Comparison of ENCODE assay signal across 21 cellular contexts in genomic region chr16:87358696-87359095, GRCh38. TPM values are rescaled to one million over a fixed set of nuclear protein-coding genes. Genes with fewer than 3 reads are reported as not detected.
DNase-seq lines count a peak whose midpoint lies in the region; ATAC-seq and TF ChIP-seq lines count a peak whose summit lies in the region.
"Had no signal": no experiment of that assay in that cellular context is flagged by ENCODE, and none has a peak within 500 bp of the region (broad histone marks: within the 10 kb centered on the region; RNA-seq: fewer than 3 reads in every experiment).

No MANE protein-coding gene starts in this region.

- POLR2A ChIA-PET in A673 (lab: Charles Lee; ENCODE audit: low non-redundant PET) = no interaction called here

- ATAC-seq in left ventricle myocardium superior (peak; percentile 25), GM21786 (IDR thresholded peaks at IDR 0.05; ENCODE audit: unreplicated experiment) (no peak)
- no peak for ATAC-seq in stimulated activated effector memory CD8-positive, alpha-beta T cell treated with anti-CD3 and anti-CD28 coated beads, Interleukin-12 subunit alpha, Interleukin-12 subunit beta, amount 100 ng/mL, for 72 hours
- ATAC-seq: HCT116 had no signal

- no peak overlapping the region for H3K4me3 Mint-ChIP-seq in stimulated activated effector memory CD8-positive, alpha-beta T cell treated with anti-CD3 and anti-CD28 coated beads, Interleukin-12 subunit alpha, Interleukin-12 subunit beta, amount 100 ng/mL, for 72 hours
- H3K4me3 Mint-ChIP-seq: CD4-positive, CD25-positive, alpha-beta regulatory T cell; CD8-positive, alpha-beta memory T cell; HFFc6 had no signal

- peaks cover 61% of the 10 kb centered on the region for H3K36me3 Mint-ChIP-seq in stimulated activated effector memory CD8-positive, alpha-beta T cell treated with anti-CD3 and anti-CD28 coated beads, Interleukin-12 subunit alpha, Interleukin-12 subunit beta, amount 100 ng/mL, for 72 hours

- H3K36me3 ChIP-seq in right atrium auricular region (peaks cover 51% of the 10 kb centered on the region), osteoblast (ENCODE audit: insufficient read depth, low read length) (peaks cover 55% of the 10 kb centered on the region), A673 (ENCODE audit: insufficient read depth, low read length, poor library complexity, severe bottlenecking) (peaks cover 4% of the 10 kb centered on the region)

- H3K4me1 Mint-ChIP-seq in stimulated activated effector memory CD8-positive, alpha-beta T cell treated with anti-CD3 and anti-CD28 coated beads, Interleukin-12 subunit alpha, Interleukin-12 subunit beta, amount 100 ng/mL, for 72 hours = peaks cover 4% of the 10 kb centered on the region

- DNase-seq in left ventricle myocardium superior (no peak), right atrium auricular region (ENCODE audit: low spot score) (no peak), NCI-H82 treated with DMSO at 0.1 percent for 48 hours (lab: John Stamatoyannopoulos, UW; ENCODE audit: unreplicated experiment) (peak; percentile 41), osteoblast (ENCODE audit: insufficient read length, low spot score, missing footprints) (peak; percentile 38), A673 (ENCODE audit: low spot score) (no peak), SHP77 (lab: John Stamatoyannopoulos, UW) (no peak)
- DNase-seq in stimulated activated effector memory CD8-positive, alpha-beta T cell treated with anti-CD3 and anti-CD28 coated beads, Interleukin-12 subunit alpha, Interleukin-12 subunit beta, amount 100 ng/mL, for 72 hours (ENCODE audit: low spot score in 2 of 2) = no peak
- DNase-seq: ACHN; BE2C; CD4-positive, CD25-positive, alpha-beta regulatory T cell; CD8-positive, alpha-beta memory T cell; COR-L47; DMS 273 treated with DMSO at 0.1 percent for 48 hours; DMS53; DND-41; EL; GOT3; H7; HFFc6 had no signal

- peak overlapping the region; percentile 58 for H3K27ac Mint-ChIP-seq in stimulated activated effector memory CD8-positive, alpha-beta T cell treated with anti-CD3 and anti-CD28 coated beads, Interleukin-12 subunit alpha, Interleukin-12 subunit beta, amount 100 ng/mL, for 72 hours
- H3K27ac Mint-ChIP-seq: HFFc6 had no signal

- H3K79me2 ChIP-seq in osteoblast (ENCODE audit: insufficient read depth, low read length) = peaks cover 36% of the 10 kb centered on the region

- peaks cover 22% of the 10 kb centered on the region for H4K20me1 ChIP-seq in osteoblast (ENCODE audit: insufficient read depth, low read length)

- H3K27ac ChIP-seq in right atrium auricular region (no peak overlapping the region), osteoblast (ENCODE audit: low read depth, low read length) (no peak overlapping the region), A673 (ENCODE audit: low read depth, low read length, poor library complexity, severe bottlenecking) (no peak overlapping the region)

- intact Hi-C loops in left ventricle myocardium superior (cut with micrococcal nuclease) (no loop called here), A673 (cut with micrococcal nuclease; ENCODE audit: unreplicated experiment) (no loop called here)

- H3K9me3 Mint-ChIP-seq in stimulated activated effector memory CD8-positive, alpha-beta T cell treated with anti-CD3 and anti-CD28 coated beads, Interleukin-12 subunit alpha, Interleukin-12 subunit beta, amount 100 ng/mL, for 72 hours = no peaks in the 10 kb centered on the region
- H3K9me3 Mint-ChIP-seq: CD4-positive, CD25-positive, alpha-beta regulatory T cell; CD8-positive, alpha-beta memory T cell; HFFc6 had no signal

- H3K4me2 ChIP-seq in osteoblast (ENCODE audit: insufficient read depth, low read length) = no peak overlapping the region

- CTCF ChIA-PET in A673 (lab: Charles Lee) = no interaction called here

- H3K9me3 ChIP-seq in right atrium auricular region = no peaks in the 10 kb centered on the region
- H3K9me3 ChIP-seq in osteoblast (ENCODE audit: low read depth, low read length) = no peaks in the 10 kb centered on the region
- no peaks in the 10 kb centered on the region for H3K9me3 ChIP-seq in A673 (ENCODE audit: low read depth, low read length, poor library complexity, severe bottlenecking)
- H3K9me3 ChIP-seq: BE2C had no signal

- H3K4me3 ChIP-seq in right atrium auricular region (no peak overlapping the region), osteoblast (ENCODE audit: insufficient read depth, low read length) (no peak overlapping the region), A673 (ENCODE audit: low read depth, low read length, poor library complexity, severe bottlenecking) (no peak overlapping the region)

- BruUV-seq in A673 (replicated peaks; lab: Mats Ljungman, UMichigan) = no TSS peak

- no peak overlapping the region for H2AFZ ChIP-seq in osteoblast (ENCODE audit: low read length)

- H3K27me3 ChIP-seq in right atrium auricular region (no peaks in the 10 kb centered on the region), osteoblast (ENCODE audit: insufficient read depth, low read length) (no peaks in the 10 kb centered on the region), A673 (replicated peaks; ENCODE audit: insufficient read depth, low read depth, low read length, poor library complexity) (no peaks in the 10 kb centered on the region)
- H3K27me3 ChIP-seq: BE2C had no signal

- TF ChIP-seq CTCF in right atrium auricular region (IDR thresholded peaks at IDR 0.05) (no peak), osteoblast (IDR thresholded peaks at IDR 0.05; ENCODE audit: extremely low read depth, low read depth, low read length) (no peak), A673 (conservative IDR thresholded peaks at IDR 0.05; ENCODE audit: low read depth, low read length) (no peak)

- H3K4me1 ChIP-seq in right atrium auricular region (peaks cover 0 to 15% of the 10 kb centered on the region in 2 donors), osteoblast (ENCODE audit: insufficient read depth, low read length) (no peaks in the 10 kb centered on the region), A673 (ENCODE audit: insufficient read depth, low read length, poor library complexity, severe bottlenecking) (no peaks in the 10 kb centered on the region)

RNA-seq across cellular contexts. Expression of gene FBXO31, which starts 24.9 kb away (rescaled TPM):
- total RNA-seq in left ventricle myocardium superior (71.7 TPM), right atrium auricular region (10 to 100 TPM; 39.3 to 53.1 TPM), osteoblast (31.2 and 33.3 TPM in 2 replicates), A673 (2021) (32.2 and 34.3 TPM in 2 replicates)

RNA-seq across cellular contexts. Expression of gene MAP1LC3B, which starts 33.4 kb away (rescaled TPM):
- total RNA-seq in left ventricle myocardium superior = 134 TPM
- 10 to 100 TPM; 57.5 to 83.0 TPM for total RNA-seq in right atrium auricular region
- total RNA-seq in osteoblast = 44.5 and 62.5 TPM in 2 replicates
- 68.6 and 74.7 TPM in 2 replicates for total RNA-seq in A673 (2021)

RNA-seq across cellular contexts. Expression of gene C16orf95, which starts 41.5 kb away (rescaled TPM):
- total RNA-seq in left ventricle myocardium superior = 2.6 TPM
- total RNA-seq in right atrium auricular region = 1 to 10 TPM in 1 of 2 donors, under 1 TPM in 1; 0.59 to 2.4 TPM
- 4.0 and 4.4 TPM in 2 replicates for total RNA-seq in osteoblast
- total RNA-seq in A673 (2021) = 5.1 and 8.9 TPM in 2 replicates

Comparison
In these comparisons a context has a peak if more than half of its experiments do, and no peak if none do; other contexts are left out.
1. DNase-seq: peak in NCI-H82 treated with DMSO at 0.1 percent for 48 hours (single experiment) and osteoblast (single experiment); none in left ventricle myocardium superior (single experiment), right atrium auricular region (single experiment), stimulated activated effector memory CD8-positive, alpha-beta T cell treated with anti-CD3 and anti-CD28 coated beads, Interleukin-12 subunit alpha, Interleukin-12 subunit beta, amount 100 ng/mL, for 72 hours (0 of 2), A673 (single experiment) and SHP77 (0 of 2).